Comparison of ENCODE assay signal across 15 cellular contexts in genomic region chr7:134473861-134474291, GRCh38. TPM values are rescaled to one million over a fixed set of nuclear protein-coding genes. Genes with fewer than 3 reads are reported as not detected.
DNase-seq lines count a peak whose midpoint lies in the region; ATAC-seq and TF ChIP-seq lines count a peak whose summit lies in the region.
"Had no signal": no experiment of that assay in that cellular context is flagged by ENCODE, and none has a peak within 500 bp of the region (broad histone marks: within the 10 kb centered on the region; RNA-seq: fewer than 3 reads in every experiment).

No MANE protein-coding gene starts in this region.

- peaks cover 17% of the 10 kb centered on the region for H3K4me1 Mint-ChIP-seq in MCF 10A (ENCODE audit: insufficient read depth, unreplicated experiment)
- no peaks in the 10 kb centered on the region for H3K4me1 Mint-ChIP-seq in activated T-helper 17 cell treated with anti-CD3 and anti-CD28 coated beads, Interleukin-2, amount 50 U/mL, for 72 hours
- H3K4me1 Mint-ChIP-seq: central memory CD8-positive, alpha-beta T cell had no signal

- ATAC-seq in activated T-helper 17 cell treated with anti-CD3 and anti-CD28 coated beads, Interleukin-2, amount 50 U/mL, for 72 hours (replicated peaks), result no peak
- ATAC-seq in HG02884 (IDR thresholded peaks at IDR 0.05; ENCODE audit: unreplicated experiment), result no peak
- ATAC-seq: activated naive CD4-positive, alpha-beta T cell treated with anti-CD3 and anti-CD28 coated beads, Interleukin-2, amount 50 U/mL, for 72 hours had no signal

- no peaks in the 10 kb centered on the region for H3K9me3 ChIP-seq in breast epithelium
- H3K9me3 ChIP-seq: suprapubic skin had no signal

- no peak overlapping the region for H3K27ac ChIP-seq in breast epithelium
- H3K27ac ChIP-seq: hepatocyte, suprapubic skin had no signal

- peak overlapping the region; percentile 84 for H3K27ac Mint-ChIP-seq in MCF 10A (ENCODE audit: low read depth, unreplicated experiment)
- H3K27ac Mint-ChIP-seq in activated T-helper 17 cell treated with anti-CD3 and anti-CD28 coated beads, Interleukin-2, amount 50 U/mL, for 72 hours, result no peak overlapping the region

- no TSS peak for BruUV-seq in MCF 10A (replicated peaks; lab: Mats Ljungman, UMichigan)

- no peaks in the 10 kb centered on the region for H3K27me3 ChIP-seq in breast epithelium
- H3K27me3 ChIP-seq: hepatocyte, suprapubic skin had no signal

- DNase-seq in MCF 10A (ENCODE audit: unreplicated experiment), result peak; percentile 67
- no peak for DNase-seq in breast epithelium (ENCODE audit: low spot score in 2 of 2)
- DNase-seq in T1000 (lab: John Stamatoyannopoulos, UW), result peak; percentile 10
- DNase-seq in fibroblast of the aortic adventitia (ENCODE audit: low read depth), result peak; percentile 45
- peak; percentile 45 for DNase-seq in skeletal muscle cell (ENCODE audit: low read depth)
- DNase-seq in NCI-H510A treated with DMSO at 0.1 percent for 48 hours (lab: John Stamatoyannopoulos, UW), result no peak
- DNase-seq: activated CD4-positive, CD25-positive, alpha-beta regulatory T cell; NCI-H446; stimulated activated CD4-positive, alpha-beta T cell treated with anti-CD3 and anti-CD28 coated beads, Interleukin-15, amount 100 ng/mL, for 24 hours had no signal

- TF ChIP-seq CTCF in MCF 10A (IDR thresholded peaks at IDR 0.05; ENCODE audit: unreplicated experiment) (no peak), breast epithelium (IDR thresholded peaks at IDR 0.05) (no peak), fibroblast of the aortic adventitia (IDR thresholded peaks at IDR 0.05; ENCODE audit: insufficient read depth, low read length) (no peak)

- no peak overlapping the region for H3K4me3 ChIP-seq in breast epithelium
- H3K4me3 ChIP-seq in fibroblast of the aortic adventitia (ENCODE audit: low read depth, low read length), result no peak overlapping the region
- H3K4me3 ChIP-seq in skeletal muscle cell (ENCODE audit: low read depth, low read length), result no peak overlapping the region
- H3K4me3 ChIP-seq: hepatocyte, suprapubic skin had no signal

- TF ChIP-seq POLR2A in breast epithelium (IDR thresholded peaks at IDR 0.05), result no peak

- H3K4me1 ChIP-seq in breast epithelium, result no peaks in the 10 kb centered on the region
- H3K4me1 ChIP-seq: suprapubic skin had no signal

- intact Hi-C loops in MCF 10A (cut with micrococcal nuclease) (no loop called here), breast epithelium (cut with DNase I; ENCODE audit: low total_unique reads) (no loop called here)

- CTCF ChIA-PET in MCF 10A (lab: Yijun Ruan, JAX), result interaction anchor here (0.5 to 1.6 kb wide), 3 partner anchors 41 to 743 kb away, joined by 3 to 5 read pairs (median 4); no protein-coding TSS in a partner anchor

- no peaks in the 10 kb centered on the region for H3K36me3 Mint-ChIP-seq in MCF 10A (ENCODE audit: insufficient read depth, unreplicated experiment)
- H3K36me3 Mint-ChIP-seq in activated T-helper 17 cell treated with anti-CD3 and anti-CD28 coated beads, Interleukin-2, amount 50 U/mL, for 72 hours (ENCODE audit: low read depth), result no peaks in the 10 kb centered on the region
- H3K36me3 Mint-ChIP-seq: activated naive CD4-positive, alpha-beta T cell treated with anti-CD3 and anti-CD28 coated beads, Interleukin-2, amount 50 U/mL, for 72 hours had no signal

- no peak overlapping the region for H3K4me3 Mint-ChIP-seq in MCF 10A (ENCODE audit: unreplicated experiment)
- H3K4me3 Mint-ChIP-seq in activated T-helper 17 cell treated with anti-CD3 and anti-CD28 coated beads, Interleukin-2, amount 50 U/mL, for 72 hours, result no peak overlapping the region
- H3K4me3 Mint-ChIP-seq: central memory CD8-positive, alpha-beta T cell had no signal

- H3K9me3 Mint-ChIP-seq in MCF 10A (ENCODE audit: unreplicated experiment), result no peaks in the 10 kb centered on the region
- H3K9me3 Mint-ChIP-seq in activated T-helper 17 cell treated with anti-CD3 and anti-CD28 coated beads, Interleukin-2, amount 50 U/mL, for 72 hours, result no peaks in the 10 kb centered on the region
- H3K9me3 Mint-ChIP-seq: activated naive CD4-positive, alpha-beta T cell treated with anti-CD3 and anti-CD28 coated beads, Interleukin-2, amount 50 U/mL, for 72 hours; central memory CD8-positive, alpha-beta T cell had no signal

- H3K27me3 Mint-ChIP-seq in MCF 10A (ENCODE audit: insufficient read depth, unreplicated experiment), result no peaks in the 10 kb centered on the region
- H3K27me3 Mint-ChIP-seq in activated T-helper 17 cell treated with anti-CD3 and anti-CD28 coated beads, Interleukin-2, amount 50 U/mL, for 72 hours, result peaks cover 6% of the 10 kb centered on the region

- no peaks in the 10 kb centered on the region for H3K36me3 ChIP-seq in breast epithelium
- H3K36me3 ChIP-seq: suprapubic skin had no signal

- POLR2A ChIA-PET in MCF 10A (lab: Yijun Ruan, JAX), result interaction anchor here (1.2 kb wide), 1 partner anchor 10 kb away, joined by 3 read pairs; no protein-coding TSS in a partner anchor

RNA-seq across cellular contexts. Expression of gene AKR1B1, which starts 15.0 kb away (rescaled TPM):
- total RNA-seq in MCF 10A (2022) (115 and 128 TPM in 2 replicates), breast epithelium (100 to 1,000 TPM in 1 of 3 donors, 10 to 100 TPM in 2; 55.0 to 200 (median 57.4) TPM), fibroblast of the aortic adventitia (ENCODE audit: low replicate concordance) (51.6 and 167 TPM in 2 replicates)
- 100 to 1,000 TPM in 1 of 2 donors, 10 to 100 TPM in 1; 54.1 to 125 TPM for total RNA-seq in activated T-helper 17 cell treated with anti-CD3 and anti-CD28 coated beads, Interleukin-2, amount 50 U/mL, for 72 hours

RNA-seq across cellular contexts. Expression of gene AKR1B10, which starts 53.5 kb away (rescaled TPM):
- total RNA-seq in MCF 10A (2022) (0.42 and 0.49 TPM in 2 replicates), breast epithelium (1 to 10 TPM in 2 of 3 donors, not detected in 1; 2.1 to 2.9 TPM), fibroblast of the aortic adventitia (ENCODE audit: low replicate concordance) (5.0 and 10.4 TPM in 2 replicates)
- not detected for total RNA-seq in activated T-helper 17 cell treated with anti-CD3 and anti-CD28 coated beads, Interleukin-2, amount 50 U/mL, for 72 hours
- total RNA-seq: activated naive CD4-positive, alpha-beta T cell treated with anti-CD3 and anti-CD28 coated beads, Interleukin-2, amount 50 U/mL, for 72 hours had no signal

Comparison
In these comparisons a context has a peak if more than half of its experiments do, and no peak if none do; other contexts are left out.
1. DNase-seq: peak in MCF 10A (single experiment), T1000 (single experiment), fibroblast of the aortic adventitia (single experiment) and skeletal muscle cell (single experiment); none in breast epithelium (0 of 2) and NCI-H510A treated with DMSO at 0.1 percent for 48 hours (single experiment).